In the genomic region with DNA sequence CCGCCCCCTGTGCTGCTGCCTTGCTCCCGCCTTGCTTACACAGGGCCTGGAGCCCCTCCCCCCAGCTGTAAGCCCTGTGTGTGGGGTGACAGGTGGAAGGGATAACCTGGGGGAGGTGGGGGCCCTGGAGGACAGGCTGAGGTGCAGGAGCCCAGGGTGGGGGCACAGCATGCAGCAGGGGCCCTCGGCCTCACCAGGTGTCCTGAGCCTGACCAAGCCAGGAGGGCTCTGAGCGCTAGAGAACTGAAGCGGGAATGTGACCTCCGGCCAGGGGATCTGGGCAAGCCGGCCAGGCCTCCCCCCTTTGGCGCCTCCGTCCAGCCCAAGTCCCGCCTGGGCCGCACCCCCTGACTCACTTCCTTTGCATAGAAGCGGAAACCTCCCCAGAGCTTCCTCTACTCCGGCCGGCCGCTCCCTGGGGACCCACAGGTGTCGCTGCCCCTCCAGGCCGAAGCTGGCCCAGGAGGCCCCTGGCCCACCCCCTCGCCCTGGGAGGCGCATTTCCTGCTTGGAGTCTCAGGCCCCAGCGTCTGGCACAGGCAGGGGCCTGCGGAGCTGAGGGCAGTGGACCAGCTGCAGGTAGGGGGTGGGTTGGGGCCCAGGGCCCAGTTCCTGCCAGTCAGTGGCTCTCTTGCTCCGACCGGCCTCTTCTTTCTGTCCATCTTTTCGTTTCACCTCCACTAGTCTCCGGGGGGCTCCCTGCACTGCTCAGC, we compare ENCODE assay signal across 1 cellular context.
TF ChIP-seq lines count a peak whose summit lies in the region.

Gene TOR4A, plus strand, starts transcription at position 398 of the 713 bp plus-strand sequence. CDS start 964 bp downstream, outside the sequence.

TF ChIP-seq in K562, 482 proteins besides CTCF, POLR2A, EP300 and RAD21 (continued from another document and continues in another):
- no peak for TF ChIP-seq RERE (CRISPR knock-in tag; IDR thresholded peaks at IDR 0.05; ENCODE audit: borderline replicate concordance)
- TF ChIP-seq, protein P1, sequence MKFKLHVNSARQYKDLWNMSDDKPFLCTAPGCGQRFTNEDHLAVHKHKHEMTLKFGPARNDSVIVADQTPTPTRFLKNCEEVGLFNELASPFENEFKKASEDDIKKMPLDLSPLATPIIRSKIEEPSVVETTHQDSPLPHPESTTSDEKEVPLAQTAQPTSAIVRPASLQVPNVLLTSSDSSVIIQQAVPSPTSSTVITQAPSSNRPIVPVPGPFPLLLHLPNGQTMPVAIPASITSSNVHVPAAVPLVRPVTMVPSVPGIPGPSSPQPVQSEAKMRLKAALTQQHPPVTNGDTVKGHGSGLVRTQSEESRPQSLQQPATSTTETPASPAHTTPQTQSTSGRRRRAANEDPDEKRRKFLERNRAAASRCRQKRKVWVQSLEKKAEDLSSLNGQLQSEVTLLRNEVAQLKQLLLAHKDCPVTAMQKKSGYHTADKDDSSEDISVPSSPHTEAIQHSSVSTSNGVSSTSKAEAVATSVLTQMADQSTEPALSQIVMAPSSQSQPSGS (CRISPR knock-in tag; IDR thresholded peaks at IDR 0.05) = no peak
- TF ChIP-seq BACH1 (tag; IDR thresholded peaks at IDR 0.05) = no peak
- TF ChIP-seq ESRRA (IDR thresholded peaks at IDR 0.05; ENCODE audit: borderline replicate concordance, low read depth) = peak; percentile 44; the same call in 1 of the 2 replicates
- TF ChIP-seq MAFK (IDR thresholded peaks at IDR 0.05; ENCODE audit: low read length) = no peak
- no peak for TF ChIP-seq ZKSCAN8 (CRISPR knock-in tag; IDR thresholded peaks at IDR 0.05)
- no peak for TF ChIP-seq GTF2A2 (tag; IDR thresholded peaks at IDR 0.05)
- TF ChIP-seq SIRT6 (IDR thresholded peaks at IDR 0.05; ENCODE audit: low read depth, low read length) = no peak
- no peak; a peak in 1 of 4 replicates for TF ChIP-seq KDM4B (IDR thresholded peaks at IDR 0.05; ENCODE audit: borderline replicate concordance in 2 of 2, low read depth in 1 of 2)
- TF ChIP-seq SLC30A9 (CRISPR knock-in tag; IDR thresholded peaks at IDR 0.05) = no peak
- no peak for TF ChIP-seq FUS (optimal IDR thresholded peaks at IDR 0.05; ENCODE audit: low read depth, low read length)
- no peak for TF ChIP-seq CBFA2T3 (IDR thresholded peaks at IDR 0.05)
- TF ChIP-seq TEAD2 (tag; IDR thresholded peaks at IDR 0.05) = no peak
- no peak for TF ChIP-seq MXD1 (CRISPR knock-in tag; IDR thresholded peaks at IDR 0.05; ENCODE audit: borderline replicate concordance, poor library complexity, severe bottlenecking)
- peak; percentile 32; the same call in 1 of the 2 replicates for TF ChIP-seq ZBTB33 (CRISPR knock-in tag; IDR thresholded peaks at IDR 0.05)
- TF ChIP-seq, protein P2, sequence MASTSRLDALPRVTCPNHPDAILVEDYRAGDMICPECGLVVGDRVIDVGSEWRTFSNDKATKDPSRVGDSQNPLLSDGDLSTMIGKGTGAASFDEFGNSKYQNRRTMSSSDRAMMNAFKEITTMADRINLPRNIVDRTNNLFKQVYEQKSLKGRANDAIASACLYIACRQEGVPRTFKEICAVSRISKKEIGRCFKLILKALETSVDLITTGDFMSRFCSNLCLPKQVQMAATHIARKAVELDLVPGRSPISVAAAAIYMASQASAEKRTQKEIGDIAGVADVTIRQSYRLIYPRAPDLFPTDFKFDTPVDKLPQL (IDR thresholded peaks at IDR 0.05; ENCODE audit: extremely low read depth, insufficient read length) = no peak
- TF ChIP-seq DLX4 (CRISPR knock-in tag; IDR thresholded peaks at IDR 0.05) = no peak
- no peak for TF ChIP-seq ZNF830 (CRISPR knock-in tag; IDR thresholded peaks at IDR 0.05)
- no peak for TF ChIP-seq RREB1 (CRISPR knock-in tag; IDR thresholded peaks at IDR 0.05)
- no peak for TF ChIP-seq SREBF2 (CRISPR knock-in tag; IDR thresholded peaks at IDR 0.05)
- peak; percentile 56; the same call in 1 of the 2 replicates for TF ChIP-seq HLTF (IDR thresholded peaks at IDR 0.05)
- no peak; the same call in 1 of the 2 replicates for TF ChIP-seq CBFA2T2 (conservative IDR thresholded peaks at IDR 0.05)
- no peak for TF ChIP-seq ZNF655 (CRISPR knock-in tag; IDR thresholded peaks at IDR 0.05)
- no peak for TF ChIP-seq E4F1 (CRISPR knock-in tag; IDR thresholded peaks at IDR 0.05; ENCODE audit: borderline replicate concordance)
- peak; percentile 72; the same call in 1 of the 2 replicates for TF ChIP-seq MYNN (IDR thresholded peaks at IDR 0.05)
- TF ChIP-seq MYNN (CRISPR knock-in tag; IDR thresholded peaks at IDR 0.05) = no peak
- TF ChIP-seq SP2 (IDR thresholded peaks at IDR 0.05; ENCODE audit: extremely low read depth, low read depth, low read length, poor library complexity, severe bottlenecking) = no peak
- no peak for TF ChIP-seq FOXM1 (IDR thresholded peaks at IDR 0.05; ENCODE audit: low read depth)
- TF ChIP-seq FOXM1 (CRISPR knock-in tag; IDR thresholded peaks at IDR 0.05; ENCODE audit: low read depth) = peak; percentile 46; the same call in 1 of the 2 replicates
- TF ChIP-seq, protein P3, sequence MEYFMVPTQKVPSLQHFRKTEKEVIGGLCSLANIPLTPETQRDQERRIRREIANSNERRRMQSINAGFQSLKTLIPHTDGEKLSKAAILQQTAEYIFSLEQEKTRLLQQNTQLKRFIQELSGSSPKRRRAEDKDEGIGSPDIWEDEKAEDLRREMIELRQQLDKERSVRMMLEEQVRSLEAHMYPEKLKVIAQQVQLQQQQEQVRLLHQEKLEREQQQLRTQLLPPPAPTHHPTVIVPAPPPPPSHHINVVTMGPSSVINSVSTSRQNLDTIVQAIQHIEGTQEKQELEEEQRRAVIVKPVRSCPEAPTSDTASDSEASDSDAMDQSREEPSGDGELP (CRISPR knock-in tag; IDR thresholded peaks at IDR 0.05; ENCODE audit: borderline replicate concordance) = peak; percentile 90
